8 cellular contexts compared by ENCODE assay signal in genomic region chr6:68967549-68968300, GRCh38.
DNase-seq lines count a peak whose midpoint lies in the region; ATAC-seq and TF ChIP-seq lines count a peak whose summit lies in the region.

No MANE protein-coding gene starts in this region.

- CTCF ChIA-PET in PC-3 (lab: Charles Lee), result no interaction called here

- no peaks in the 10 kb centered on the region for H3K27me3 ChIP-seq in PC-3 (ENCODE audit: low read length)

- TF ChIP-seq CTCF in PC-3 (conservative IDR thresholded peaks at IDR 0.05; ENCODE audit: low read depth, low read length), result peak; percentile 82

- H3F3A ChIP-seq in PC-3 (ENCODE audit: low read length, unreplicated experiment), result no peaks in the 10 kb centered on the region

- H3K4me1 ChIP-seq in PC-3 (ENCODE audit: insufficient read depth, low read length), result no peaks in the 10 kb centered on the region

- no peaks in the 10 kb centered on the region for H3K36me3 Mint-ChIP-seq in activated T-helper 17 cell treated with anti-CD3 and anti-CD28 coated beads, Interleukin-2, amount 50 U/mL, for 72 hours (ENCODE audit: low read depth)

- H3K4me2 ChIP-seq in PC-3 (ENCODE audit: low read length), result no peak overlapping the region

- H3K4me3 Mint-ChIP-seq in activated T-helper 17 cell treated with anti-CD3 and anti-CD28 coated beads, Interleukin-2, amount 50 U/mL, for 72 hours, result no peak overlapping the region

- H3K36me3 ChIP-seq in PC-3 (ENCODE audit: low read depth, low read length), result no peaks in the 10 kb centered on the region

- no peaks in the 10 kb centered on the region for H3K27me3 Mint-ChIP-seq in activated T-helper 17 cell treated with anti-CD3 and anti-CD28 coated beads, Interleukin-2, amount 50 U/mL, for 72 hours

- H3K27ac Mint-ChIP-seq in activated T-helper 17 cell treated with anti-CD3 and anti-CD28 coated beads, Interleukin-2, amount 50 U/mL, for 72 hours, result no peak overlapping the region

- no peaks in the 10 kb centered on the region for H3K9me3 Mint-ChIP-seq in activated T-helper 17 cell treated with anti-CD3 and anti-CD28 coated beads, Interleukin-2, amount 50 U/mL, for 72 hours

- H3K4me1 Mint-ChIP-seq in activated T-helper 17 cell treated with anti-CD3 and anti-CD28 coated beads, Interleukin-2, amount 50 U/mL, for 72 hours, result peaks cover 7% of the 10 kb centered on the region

- POLR2A ChIA-PET in PC-3 (lab: Charles Lee; ENCODE audit: unreplicated experiment), result no interaction called here

- peak; percentile 87 for ATAC-seq in GM21367 (IDR thresholded peaks at IDR 0.05; ENCODE audit: unreplicated experiment)
- ATAC-seq in PC-3, result no peak
- peak; percentile 67 for ATAC-seq in activated T-helper 17 cell treated with anti-CD3 and anti-CD28 coated beads, Interleukin-2, amount 50 U/mL, for 72 hours (replicated peaks)

- no peak overlapping the region for H3K4me3 ChIP-seq in PC-3 (ENCODE audit: low read length)

- H4K20me1 ChIP-seq in PC-3 (ENCODE audit: low read length), result no peaks in the 10 kb centered on the region

- BruUV-seq in PC-3 (replicated peaks; lab: Mats Ljungman, UMichigan), result no TSS peak

- intact Hi-C loops in PC-3 (cut with micrococcal nuclease), result no loop called here
- intact Hi-C loops in posterior cingulate gyrus (cut with DNase I), result loop anchor here (5.0 kb wide), 4 partner anchors 90 to 410 kb away; partner anchors contain the start of gene ADGRB3

- H2AFZ ChIP-seq in PC-3 (ENCODE audit: low read length), result no peak overlapping the region

- no peak overlapping the region for H3K27ac ChIP-seq in PC-3 (ENCODE audit: low read length)

- H3K9me2 ChIP-seq in PC-3 (replicated peaks; ENCODE audit: low read length), result no peaks in the 10 kb centered on the region

- H3K79me2 ChIP-seq in PC-3 (ENCODE audit: low read length), result no peaks in the 10 kb centered on the region

- H3K9me3 ChIP-seq in PC-3 (ENCODE audit: low read length), result no peaks in the 10 kb centered on the region

- DNase-seq in EH (ENCODE audit: low read depth) (peak; percentile 52), HPDE6-E6E7 (ENCODE audit: extremely low spot score) (peak; percentile 31), PC-3 (peak; percentile 59), globus pallidus (ENCODE audit: low spot score) (peak; percentile 71), posterior cingulate gyrus (peak in 7 of 10 donors; percentile 27 to 83 (median 51)), GDM1 (lab: John Stamatoyannopoulos, UW) (no peak)

- no peak overlapping the region for H3K9ac ChIP-seq in PC-3 (ENCODE audit: low read length)
